24 cellular contexts compared by ENCODE assay signal in the genomic region with DNA sequence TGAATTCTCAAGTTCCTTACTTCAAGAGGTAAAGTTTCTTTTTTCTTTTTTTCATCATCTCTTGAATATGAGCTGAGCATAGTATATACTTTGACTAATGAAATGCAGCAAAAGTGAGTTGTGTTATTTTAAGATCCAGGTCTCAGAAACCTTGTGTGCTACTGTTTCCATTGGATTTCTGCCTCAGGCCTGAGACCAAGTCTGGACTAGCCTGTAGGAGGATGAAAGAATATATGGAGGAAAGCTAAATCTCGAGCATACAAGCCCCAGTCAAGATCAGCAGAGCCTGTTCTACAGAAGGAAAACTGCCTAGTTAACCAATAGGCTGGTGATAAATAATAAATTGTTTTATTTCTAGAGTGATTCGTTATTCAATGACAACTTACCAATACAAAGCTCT.
"Had no signal": no experiment of that assay in that cellular context is flagged by ENCODE, and none has a peak within 500 bp of the region (broad histone marks: within the 10 kb centered on the region; RNA-seq: fewer than 3 reads in every experiment).

No MANE protein-coding gene starts in this region.

- ATAC-seq: psoas muscle; right cardiac atrium; right lobe of liver; stimulated activated effector memory CD8-positive, alpha-beta T cell treated with anti-CD3 and anti-CD28 coated beads, Interleukin-12 subunit alpha, Interleukin-12 subunit beta, amount 100 ng/mL, for 72 hours; stimulated activated naive B cell treated with anti-CD40 and anti-IgM and Interleukin-4, amounts not matched to agents 10 μg/mL and 1 μg/mL and 100 μg/mL, for 72 hours had no signal

- H3K9me3 ChIP-seq: ovary, right lobe of liver, sigmoid colon, thyroid gland, upper lobe of left lung, vagina had no signal

- H3K9ac ChIP-seq: neural progenitor cell, parathyroid adenoma had no signal

- H3K79me2 ChIP-seq: parathyroid adenoma had no signal

- H3K27ac ChIP-seq: neural progenitor cell, ovary, parathyroid adenoma, psoas muscle, right lobe of liver, sigmoid colon, stomach, thoracic aorta, thyroid gland, tibial nerve, upper lobe of left lung, vagina had no signal

- H3K4me1 ChIP-seq: neural progenitor cell, parathyroid adenoma, psoas muscle, right lobe of liver, sigmoid colon, stomach, thyroid gland, tibial nerve, upper lobe of left lung, vagina had no signal

- FAIRE-seq: small intestine, urothelium cell line had no signal

- H3K4me2 ChIP-seq: neural progenitor cell had no signal

- DNase-seq: occipital lobe; ovary; psoas muscle; right cardiac atrium; right lobe of liver; sigmoid colon; small intestine; stimulated activated CD4-positive, alpha-beta T cell treated with anti-CD3 and anti-CD28 coated beads, Interleukin-15, amount 100 ng/mL, for 24 hours; stimulated activated CD4-positive, alpha-beta T cell treated with anti-CD3 and anti-CD28 coated beads, Interleukin-2, amount 100 ng/mL, for 24 hours; stimulated activated CD4-positive, alpha-beta T cell treated with anti-CD3 and anti-CD28 coated beads, Interleukin-2, amount 100 ng/mL, for 48 hours; stimulated activated CD4-positive, alpha-beta T cell treated with anti-CD3 and anti-CD28 coated beads, Interleukin-4, amount 100 ng/mL, for 24 hours; stimulated activated naive B cell treated with anti-CD40 and anti-IgM and Interleukin-4, amounts not matched to agents 10 μg/mL and 1 μg/mL and 100 μg/mL, for 72 hours; stimulated activated naive CD4-positive, alpha-beta T cell treated with Interleukin-2 at 50 U/mL for 16 hours; stomach; trophoblast cell; upper lobe of left lung had no signal

- H3K27me3 ChIP-seq: neural progenitor cell, ovary, right lobe of liver, sigmoid colon, stomach, thyroid gland, tibial nerve, upper lobe of left lung, vagina had no signal

- H2AFZ ChIP-seq: neural progenitor cell, parathyroid adenoma had no signal

- H3K36me3 ChIP-seq: neural progenitor cell, ovary, right lobe of liver, sigmoid colon, stomach, thoracic aorta, thyroid gland, tibial nerve, upper lobe of left lung, vagina had no signal

- H3K4me3 ChIP-seq: neural progenitor cell, ovary, psoas muscle, right lobe of liver, sigmoid colon, stomach, thoracic aorta, thyroid gland, tibial nerve, upper lobe of left lung, vagina had no signal
